Comparison of ENCODE assay signal across 23 cellular contexts in genomic region chr2:94995516-94995915, GRCh38. TPM values are rescaled to one million over a fixed set of nuclear protein-coding genes. Genes with fewer than 3 reads are reported as not detected.
DNase-seq lines count a peak whose midpoint lies in the region; ATAC-seq and TF ChIP-seq lines count a peak whose summit lies in the region.
"Had no signal": no experiment of that assay in that cellular context is flagged by ENCODE, and none has a peak within 500 bp of the region (broad histone marks: within the 10 kb centered on the region; RNA-seq: fewer than 3 reads in every experiment).

No MANE protein-coding gene starts in this region.

- H3K4me3 ChIP-seq in heart left ventricle: no peak overlapping the region
- no peak overlapping the region for H3K4me3 ChIP-seq in endodermal cell (ENCODE audit: low read length)
- H3K4me3 ChIP-seq in trophoblast cell (ENCODE audit: low read depth, low read length): no peak overlapping the region

- ATAC-seq in heart left ventricle: no peak
- ATAC-seq: HCT116 had no signal

- H3K23ac ChIP-seq in trophoblast cell (ENCODE audit: low read length): no peak overlapping the region

- H3K36me3 Mint-ChIP-seq in endodermal cell (ENCODE audit: low read depth) (no peaks in the 10 kb centered on the region), nephron progenitor cell (ENCODE audit: low read depth) (no peaks in the 10 kb centered on the region), type B pancreatic cell (no peaks in the 10 kb centered on the region)

- H3K27ac ChIP-seq in heart left ventricle (no peak overlapping the region), endodermal cell (ENCODE audit: low read depth, low read length) (peak overlapping the region; percentile 83), trophoblast cell (ENCODE audit: low read depth, low read length) (no peak overlapping the region)

- no peaks in the 10 kb centered on the region for H3K79me2 ChIP-seq in trophoblast cell (ENCODE audit: control insufficient read depth, insufficient read depth, low read length, poor library complexity)

- intact Hi-C loops in cardiac septum (cut with DNase I) (no loop called here), heart left ventricle (cut with DNase I) (no loop called here)

- H3K4me3 Mint-ChIP-seq in endodermal cell: no peak overlapping the region
- peak overlapping the region; percentile 18 for H3K4me3 Mint-ChIP-seq in nephron progenitor cell
- H3K4me3 Mint-ChIP-seq in type B pancreatic cell: peak overlapping the region; percentile 58

- H3K18ac ChIP-seq in trophoblast cell (ENCODE audit: low read length): no peak overlapping the region

- DNase-seq in cardiac septum (ENCODE audit: low spot score) (peak; percentile 33), heart left ventricle (no peak), endodermal cell (no peak), nephron progenitor cell (no peak), type B pancreatic cell (ENCODE audit: extremely low spot score, unreplicated experiment) (no peak), T-helper 2 cell (no peak), trophoblast cell (no peak)
- no peak for DNase-seq in stimulated activated CD4-positive, alpha-beta T cell treated with anti-CD3 and anti-CD28 coated beads, Interleukin-12 subunit alpha, Interleukin-12 subunit beta, amount 100 ng/mL, for 4 hours
- DNase-seq: 8988T, ACHN, Calu3, DND-41, NCI-H1092, NCI-H1417 treated with DMSO at 0.1 percent for 48 hours, NCI-H1694 treated with DMSO at 0.1 percent for 48 hours, NCI-H2171 treated with DMSO at 0.1 percent for 48 hours, NCI-H345, NCI-H510A treated with DMSO at 0.1 percent for 48 hours, NCI-H774 had no signal

- H2BK120ac ChIP-seq in trophoblast cell (ENCODE audit: insufficient read depth, low read length, poor library complexity): no peak overlapping the region

- no peak overlapping the region for H2BK12ac ChIP-seq in trophoblast cell (ENCODE audit: low read length)

- no peak overlapping the region for H2AFZ ChIP-seq in trophoblast cell (ENCODE audit: insufficient read depth, low read length, poor library complexity)

- H4K8ac ChIP-seq in trophoblast cell (ENCODE audit: low read depth, low read length): no peak overlapping the region

- peaks cover 0 to 42% (median 14%) of the 10 kb centered on the region in 9 donors for H3K27me3 ChIP-seq in heart left ventricle
- H3K27me3 ChIP-seq in endodermal cell (ENCODE audit: control insufficient read depth, insufficient read depth, low read length, poor library complexity, severe bottlenecking): no peaks in the 10 kb centered on the region
- H3K27me3 ChIP-seq in trophoblast cell (ENCODE audit: insufficient read depth, low read length): no peaks in the 10 kb centered on the region

- H4K12ac ChIP-seq in trophoblast cell (ENCODE audit: low read depth, low read length): no peak overlapping the region

- TF ChIP-seq CTCF in heart left ventricle (IDR thresholded peaks at IDR 0.05): no peak
- TF ChIP-seq CTCF in endodermal cell (conservative IDR thresholded peaks at IDR 0.05): no peak
- no peak for TF ChIP-seq CTCF in nephron progenitor cell (IDR thresholded peaks at IDR 0.05)
- TF ChIP-seq CTCF in type B pancreatic cell (conservative IDR thresholded peaks at IDR 0.05): no peak

- H3K4me2 ChIP-seq in trophoblast cell (ENCODE audit: low read length): no peak overlapping the region

- H3K4me1 Mint-ChIP-seq in endodermal cell (no peaks in the 10 kb centered on the region), nephron progenitor cell (peaks cover 47% of the 10 kb centered on the region), type B pancreatic cell (ENCODE audit: unreplicated experiment) (peaks cover 30% of the 10 kb centered on the region)

- H4K91ac ChIP-seq in trophoblast cell (ENCODE audit: low read depth, low read length): no peak overlapping the region

- H3K9me3 Mint-ChIP-seq in endodermal cell (no peaks in the 10 kb centered on the region), nephron progenitor cell (peaks cover 15% of the 10 kb centered on the region), type B pancreatic cell (no peaks in the 10 kb centered on the region)

- H3K9me3 ChIP-seq in heart left ventricle (no peaks in the 10 kb centered on the region), endodermal cell (ENCODE audit: control insufficient read depth, low read length) (no peaks in the 10 kb centered on the region), trophoblast cell (ENCODE audit: insufficient read depth, low read depth, low read length) (peaks cover 10% of the 10 kb centered on the region)

- no peaks in the 10 kb centered on the region for H3K79me1 ChIP-seq in trophoblast cell (ENCODE audit: low read length)

- no peak overlapping the region for H3K9ac ChIP-seq in endodermal cell (ENCODE audit: extremely low read depth, low read length, poor library complexity, severe bottlenecking)
- H3K9ac ChIP-seq in trophoblast cell (ENCODE audit: low read length): no peak overlapping the region

- no peak overlapping the region for H2AK5ac ChIP-seq in trophoblast cell (ENCODE audit: low read length)

- no peak overlapping the region for H2BK5ac ChIP-seq in trophoblast cell (ENCODE audit: low read depth, low read length, poor library complexity)

- H3K27ac Mint-ChIP-seq in endodermal cell: no peak overlapping the region
- peak overlapping the region; percentile 32 for H3K27ac Mint-ChIP-seq in nephron progenitor cell
- peak overlapping the region; percentile 68 for H3K27ac Mint-ChIP-seq in type B pancreatic cell

- H3K4me1 ChIP-seq in heart left ventricle: peaks cover 0 to 8% (median 0%) of the 10 kb centered on the region in 12 donors
- no peaks in the 10 kb centered on the region for H3K4me1 ChIP-seq in endodermal cell (ENCODE audit: control insufficient read depth, insufficient read depth, low read length)
- H3K4me1 ChIP-seq in trophoblast cell (ENCODE audit: control insufficient read depth in 1 of 2, insufficient read depth in 2 of 2, low read length in 2 of 2): peaks cover 0 to 5% of the 10 kb centered on the region in 2 experiments

- no peak overlapping the region for H3K14ac ChIP-seq in trophoblast cell (ENCODE audit: low read length)

- H3K27me3 Mint-ChIP-seq in endodermal cell (ENCODE audit: insufficient read depth) (peaks cover 48% of the 10 kb centered on the region), nephron progenitor cell (ENCODE audit: low read depth, poor library complexity) (peaks cover 44% of the 10 kb centered on the region), type B pancreatic cell (peaks cover 13% of the 10 kb centered on the region)

- H3K36me3 ChIP-seq in heart left ventricle (no peaks in the 10 kb centered on the region), endodermal cell (ENCODE audit: control insufficient read depth, insufficient read depth, low read length) (no peaks in the 10 kb centered on the region), trophoblast cell (ENCODE audit: control insufficient read depth in 1 of 2, insufficient read depth in 2 of 2, low read length in 2 of 2) (no peaks in the 10 kb centered on the region)

- H3K4ac ChIP-seq in trophoblast cell (ENCODE audit: low read depth, low read length): no peak overlapping the region

- 66 to 84% (median 82%) methylated on average over 4 of the region's 4 CpGs for WGBS in heart left ventricle, 4 donors
- WGBS in endodermal cell (ENCODE audit: insufficient coverage in 1 of 2, insufficient read length in 1 of 2), 2 experiments: 84 to 92% methylated on average over 2 to 4 of the region's 4 CpGs
- WGBS in trophoblast cell (ENCODE audit: extremely low coverage, insufficient coverage, insufficient read length): no CpG with 5 or more reads among the region's 4 CpGs

- no peak for TF ChIP-seq POLR2A in heart left ventricle (IDR thresholded peaks at IDR 0.05)

RNA-seq across cellular contexts. Expression of gene MAL, which starts 30.0 kb away (rescaled TPM):
- total RNA-seq in cardiac septum (8.3 TPM), heart left ventricle (10 to 100 TPM in 2 of 9 donors, 1 to 10 TPM in 6, under 1 TPM in 1; 0.97 to 12.7 (median 3.5) TPM), endodermal cell (not detected), type B pancreatic cell (ENCODE audit: low replicate concordance) (205 and 250 TPM in 2 replicates)
- polyA plus RNA-seq in heart left ventricle: 1 to 10 TPM; 2.3 to 8.4 TPM
- polyA plus RNA-seq in endodermal cell (2013, experiment 1 of 2): 10.1 TPM
- 9.4 TPM for polyA plus RNA-seq in endodermal cell (2013, experiment 2 of 2)
- 0.04 and 0.08 TPM in 2 replicates for polyA plus RNA-seq in trophoblast cell (2013)
- total RNA-seq: Calu3, H1, HT-29 had no signal
- polyA plus RNA-seq: BJ, H1 had no signal

Comparison
In these comparisons a context has a peak if more than half of its experiments do, and no peak if none do; other contexts are left out.
1. RNA of gene MAL, which starts 30.0 kb away (total RNA-seq): 205 to 250 TPM in type B pancreatic cell; 8.3 TPM in cardiac septum (single experiment), 0.97 to 12.7 TPM in heart left ventricle and not detected in endodermal cell; every median in the first group is over 10 times any median in the second.